ENCODE assay signal across 20 cellular contexts in the genomic region with DNA sequence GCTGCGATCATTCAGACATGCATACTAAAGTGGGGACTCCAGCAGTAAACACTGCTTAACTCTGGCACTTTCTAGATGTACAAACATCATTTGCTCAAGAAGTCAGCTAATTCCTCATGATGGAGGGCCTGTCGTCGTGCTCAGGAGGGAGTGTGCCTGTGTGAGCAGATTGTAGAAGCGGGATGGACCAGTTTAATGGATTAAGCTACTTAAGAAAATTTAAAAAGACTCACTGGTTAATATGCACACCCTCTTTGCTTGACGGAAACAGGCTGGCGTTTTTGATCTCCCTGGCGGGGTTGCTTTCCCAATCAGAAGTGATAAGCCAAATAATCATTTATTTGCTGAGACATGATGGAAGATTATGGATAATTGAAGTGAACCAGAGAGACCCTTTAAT.
DNase-seq lines count a peak whose midpoint lies in the region; ATAC-seq, FAIRE-seq and TF ChIP-seq lines count a peak whose summit lies in the region.
"Had no signal": no experiment of that assay in that cellular context is flagged by ENCODE, and none has a peak within 500 bp of the region (broad histone marks: within the 10 kb centered on the region; RNA-seq: fewer than 3 reads in every experiment).

No MANE protein-coding gene starts in this region.

- H3K4me1 ChIP-seq in endocrine pancreas (ENCODE audit: control insufficient read depth, insufficient read depth, low read length): peaks cover 6% of the 10 kb centered on the region
- no peaks in the 10 kb centered on the region for H3K4me1 ChIP-seq in lower lobe of right lung

- intact Hi-C loops in lower lobe of right lung (cut with DNase I): no loop called here

- H3K27ac ChIP-seq in lower lobe of right lung: no peak overlapping the region
- H3K27ac ChIP-seq: BLaER1 had no signal

- H3K9ac ChIP-seq in endocrine pancreas (ENCODE audit: control insufficient read depth, insufficient read depth, low read length): peak overlapping the region; percentile 44
- H3K9ac ChIP-seq: BLaER1, SK-N-SH had no signal

- peaks cover 3% of the 10 kb centered on the region for H3K36me3 Mint-ChIP-seq in nephron (ENCODE audit: low read depth)
- H3K36me3 Mint-ChIP-seq: CD4-positive, alpha-beta memory T cell had no signal

- DNase-seq in D721Med (ENCODE audit: insufficient read length, low spot score): peak; percentile 24
- DNase-seq in NCI-H524 treated with DMSO at 0.1 percent for 48 hours (lab: John Stamatoyannopoulos, UW): peak; percentile 83
- no peak for DNase-seq in lower lobe of right lung
- no peak for DNase-seq in effector CD4-positive, alpha-beta T cell
- DNase-seq: Calu3; CD4-positive, alpha-beta memory T cell; KG1; MV-4-11; NCI-H187 treated with DMSO at 0.1 percent for 48 hours; NCI-H345; NCI-H69; SHP77; SK-N-SH had no signal

- TF ChIP-seq CTCF in D721Med (IDR thresholded peaks at IDR 0.05; ENCODE audit: insufficient read depth, missing control alignments) (no peak), nephron (IDR thresholded peaks at IDR 0.05; ENCODE audit: unreplicated experiment in 3 of 3) (no peak), lower lobe of right lung (IDR thresholded peaks at IDR 0.05) (no peak)

- peak; percentile 77 for FAIRE-seq in D721Med (lab: Jason Lieb, UNC)
- FAIRE-seq: G401.6, H54 had no signal

- no peaks in the 10 kb centered on the region for H3K36me3 ChIP-seq in endocrine pancreas (ENCODE audit: control insufficient read depth, insufficient read depth, low read length)
- no peaks in the 10 kb centered on the region for H3K36me3 ChIP-seq in lower lobe of right lung

- H3K27me3 Mint-ChIP-seq in nephron (ENCODE audit: low read depth): no peaks in the 10 kb centered on the region

- peak overlapping the region in 2 of 3 experiments; percentile 26 to 40 for H3K27ac Mint-ChIP-seq in nephron
- H3K27ac Mint-ChIP-seq: CD4-positive, alpha-beta memory T cell had no signal

- no peaks in the 10 kb centered on the region for H3K27me3 ChIP-seq in endocrine pancreas (ENCODE audit: control insufficient read depth, insufficient read depth, low read length)
- H3K27me3 ChIP-seq in lower lobe of right lung (ENCODE audit: low read depth): no peaks in the 10 kb centered on the region
- H3K27me3 ChIP-seq: BLaER1 had no signal

- peaks cover 79% of the 10 kb centered on the region for H3K4me1 Mint-ChIP-seq in nephron
- H3K4me1 Mint-ChIP-seq: CD4-positive, alpha-beta memory T cell had no signal

- H3K4me3 ChIP-seq in endocrine pancreas (ENCODE audit: control insufficient read depth, insufficient read depth, low read length): peak overlapping the region; percentile 41
- no peak overlapping the region for H3K4me3 ChIP-seq in lower lobe of right lung
- H3K4me3 ChIP-seq: BLaER1 had no signal

- H3K9me3 ChIP-seq in endocrine pancreas (ENCODE audit: control insufficient read depth, low read length): no peaks in the 10 kb centered on the region
- no peaks in the 10 kb centered on the region for H3K9me3 ChIP-seq in lower lobe of right lung
- H3K9me3 ChIP-seq: SK-N-SH had no signal

- H3K4me3 Mint-ChIP-seq in nephron: no peak overlapping the region
- H3K4me3 Mint-ChIP-seq: CD4-positive, alpha-beta memory T cell had no signal

- no peaks in the 10 kb centered on the region for H3K9me3 Mint-ChIP-seq in nephron

- ATAC-seq in lower lobe of right lung (no peak), HG02884 (IDR thresholded peaks at IDR 0.05; ENCODE audit: unreplicated experiment) (no peak), GM18519 (IDR thresholded peaks at IDR 0.05; ENCODE audit: low FRiP score, unreplicated experiment) (no peak)

Comparison
In these comparisons a context has a peak if more than half of its experiments do, and no peak if none do; other contexts are left out.
1. DNase-seq: peak in D721Med (single experiment) and NCI-H524 treated with DMSO at 0.1 percent for 48 hours (single experiment); none in lower lobe of right lung (single experiment) and effector CD4-positive, alpha-beta T cell (single experiment).